Comparison of ENCODE assay signal across 29 cellular contexts in genomic region chr13:73131247-73131646, GRCh38.
"Had no signal": no experiment of that assay in that cellular context is flagged by ENCODE, and none has a peak within 500 bp of the region (broad histone marks: within the 10 kb centered on the region; RNA-seq: fewer than 3 reads in every experiment).

No MANE protein-coding gene starts in this region.

- ATAC-seq: activated naive CD4-positive, alpha-beta T cell treated with anti-CD3 and anti-CD28 coated beads, Interleukin-2, amount 50 U/mL, for 72 hours; activated T-cell treated with anti-CD3 and anti-CD28 coated beads, Interleukin-2, amount 50 U/mL, for 4 hours; body of pancreas; Panc1 had no signal

- H3K36me3 ChIP-seq: adrenal gland, breast epithelium, SJSA1 had no signal

- H3K4me3 Mint-ChIP-seq: activated CD4-positive, alpha-beta memory T cell treated with anti-CD3 and anti-CD28 coated beads for 36 hours; activated CD4-positive, alpha-beta T cell treated with anti-CD3 and anti-CD28 coated beads, Interleukin-2, amount 10 ng/mL, durations not matched to agents 7 days and 5 days; activated naive CD4-positive, alpha-beta T cell treated with anti-CD3 and anti-CD28 coated beads for 36 hours; activated T-cell treated with anti-CD3 and anti-CD28 coated beads, Interleukin-2, amount 50 U/mL, for 4 hours; activated T-helper 1 cell treated with anti-CD3 and anti-CD28 coated beads, Interleukin-12 subunit alpha, Interleukin-12 subunit beta, Interleukin-2, Interleukin-4 antibody, amounts not matched to agents 30 ng/mL and 10 ng/mL and 1 ng/mL, durations not matched to agents 14 hours and 24 hours and 36 hours; T-helper 1 cell treated with Interleukin-12 subunit alpha and Interleukin-12 subunit beta and Interleukin-4 antibody, amounts not matched to agents 30 μg/mL and 1 μg/mL, for 36 hours; T-helper 2 cell treated with Interferon-gamma antibody and Interleukin-4, amounts not matched to agents 5 μg/mL and 100 μg/mL, for 36 hours had no signal

- H3K36me3 Mint-ChIP-seq: activated CD4-positive, alpha-beta memory T cell treated with anti-CD3 and anti-CD28 coated beads for 36 hours had no signal

- FAIRE-seq: astrocyte, TTC549 had no signal

- H3K4me1 Mint-ChIP-seq: activated CD4-positive, alpha-beta T cell treated with anti-CD3 and anti-CD28 coated beads, Interleukin-2, amount 10 ng/mL, durations not matched to agents 7 days and 5 days had no signal

- H3K9me3 Mint-ChIP-seq: activated CD4-positive, alpha-beta memory T cell treated with anti-CD3 and anti-CD28 coated beads for 36 hours; activated CD4-positive, alpha-beta T cell treated with anti-CD3 and anti-CD28 coated beads, Interleukin-2, amount 10 ng/mL, durations not matched to agents 7 days and 5 days; activated naive CD4-positive, alpha-beta T cell treated with anti-CD3 and anti-CD28 coated beads for 36 hours; activated T-cell treated with anti-CD3 and anti-CD28 coated beads, Interleukin-2, amount 50 U/mL, for 4 hours; activated T-helper 1 cell treated with anti-CD3 and anti-CD28 coated beads, Interleukin-12 subunit alpha, Interleukin-12 subunit beta, Interleukin-2, Interleukin-4 antibody, amounts not matched to agents 30 ng/mL and 10 ng/mL and 1 ng/mL, durations not matched to agents 14 hours and 24 hours and 36 hours; T-helper 1 cell treated with Interleukin-12 subunit alpha and Interleukin-12 subunit beta and Interleukin-4 antibody, amounts not matched to agents 30 μg/mL and 1 μg/mL, for 36 hours; T-helper 2 cell treated with Interferon-gamma antibody and Interleukin-4, amounts not matched to agents 5 μg/mL and 100 μg/mL, for 36 hours had no signal

- H3K4me1 ChIP-seq: adrenal gland, body of pancreas, breast epithelium, SJSA1 had no signal

- H3K27me3 ChIP-seq: adrenal gland, body of pancreas, breast epithelium, SJSA1 had no signal

- H3K9me3 ChIP-seq: adrenal gland, body of pancreas, breast epithelium, SJSA1, SK-N-SH had no signal

- H3K27me3 Mint-ChIP-seq: activated CD4-positive, alpha-beta T cell treated with anti-CD3 and anti-CD28 coated beads, Interleukin-2, amount 10 ng/mL, durations not matched to agents 7 days and 5 days had no signal

- H3K9me2 ChIP-seq: SK-N-SH had no signal

- H3K27ac ChIP-seq: adrenal gland, body of pancreas, breast epithelium, KMS-11, SJSA1 had no signal

- H3K27ac Mint-ChIP-seq: activated CD4-positive, alpha-beta memory T cell treated with anti-CD3 and anti-CD28 coated beads for 36 hours; activated CD4-positive, alpha-beta T cell treated with anti-CD3 and anti-CD28 coated beads, Interleukin-2, amount 10 ng/mL, durations not matched to agents 7 days and 5 days; activated naive CD4-positive, alpha-beta T cell treated with anti-CD3 and anti-CD28 coated beads for 36 hours; activated naive CD4-positive, alpha-beta T cell treated with anti-CD3 and anti-CD28 coated beads, Interleukin-2, amount 50 U/mL, for 72 hours; activated T-helper 1 cell treated with anti-CD3 and anti-CD28 coated beads, Interleukin-12 subunit alpha, Interleukin-12 subunit beta, Interleukin-2, Interleukin-4 antibody, amounts not matched to agents 30 ng/mL and 10 ng/mL and 1 ng/mL, durations not matched to agents 14 hours and 24 hours and 36 hours; T-helper 1 cell treated with Interleukin-12 subunit alpha and Interleukin-12 subunit beta and Interleukin-4 antibody, amounts not matched to agents 30 μg/mL and 1 μg/mL, for 36 hours; T-helper 2 cell treated with Interferon-gamma antibody and Interleukin-4, amounts not matched to agents 5 μg/mL and 100 μg/mL, for 36 hours had no signal

- H3K4me2 ChIP-seq: KMS-11, SK-N-SH had no signal

- DNase-seq: activated CD4-positive, alpha-beta memory T cell treated with anti-CD3 and anti-CD28 coated beads for 36 hours; activated CD4-positive, alpha-beta T cell treated with anti-CD3 and anti-CD28 coated beads, Interleukin-2, amount 10 ng/mL, durations not matched to agents 7 days and 5 days; activated CD8-positive, alpha-beta memory T cell treated with anti-CD3 and anti-CD28 coated beads, Interleukin-2, amount 50 U/mL, for 4 hours; activated gamma-delta T cell treated with Interleukin-2 at 50 U/mL for 16 hours; activated naive CD4-positive, alpha-beta T cell treated with anti-CD3 and anti-CD28 coated beads for 36 hours; activated T-cell treated with anti-CD3 and anti-CD28 coated beads for 4 hours; activated T-cell treated with anti-CD3 and anti-CD28 coated beads, Interleukin-2, amount 50 U/mL, for 4 hours; adrenal gland; body of pancreas; NCI-H1048; NCI-H1105 treated with DMSO at 0.1 percent for 48 hours; NCI-H1436; NCI-H1694; NCI-H1930; NCI-H2081 treated with DMSO at 0.1 percent for 48 hours; NCI-H345; NCI-H524 treated with DMSO at 0.1 percent for 48 hours; SHP77 treated with DMSO at 0.1 percent for 48 hours; SK-N-SH had no signal

- H3K4me3 ChIP-seq: adrenal gland, body of pancreas, breast epithelium, SJSA1 had no signal

- H3K9ac ChIP-seq: KMS-11, SK-N-SH had no signal
